ENCODE assay signal across 13 cellular contexts in the genomic region with DNA sequence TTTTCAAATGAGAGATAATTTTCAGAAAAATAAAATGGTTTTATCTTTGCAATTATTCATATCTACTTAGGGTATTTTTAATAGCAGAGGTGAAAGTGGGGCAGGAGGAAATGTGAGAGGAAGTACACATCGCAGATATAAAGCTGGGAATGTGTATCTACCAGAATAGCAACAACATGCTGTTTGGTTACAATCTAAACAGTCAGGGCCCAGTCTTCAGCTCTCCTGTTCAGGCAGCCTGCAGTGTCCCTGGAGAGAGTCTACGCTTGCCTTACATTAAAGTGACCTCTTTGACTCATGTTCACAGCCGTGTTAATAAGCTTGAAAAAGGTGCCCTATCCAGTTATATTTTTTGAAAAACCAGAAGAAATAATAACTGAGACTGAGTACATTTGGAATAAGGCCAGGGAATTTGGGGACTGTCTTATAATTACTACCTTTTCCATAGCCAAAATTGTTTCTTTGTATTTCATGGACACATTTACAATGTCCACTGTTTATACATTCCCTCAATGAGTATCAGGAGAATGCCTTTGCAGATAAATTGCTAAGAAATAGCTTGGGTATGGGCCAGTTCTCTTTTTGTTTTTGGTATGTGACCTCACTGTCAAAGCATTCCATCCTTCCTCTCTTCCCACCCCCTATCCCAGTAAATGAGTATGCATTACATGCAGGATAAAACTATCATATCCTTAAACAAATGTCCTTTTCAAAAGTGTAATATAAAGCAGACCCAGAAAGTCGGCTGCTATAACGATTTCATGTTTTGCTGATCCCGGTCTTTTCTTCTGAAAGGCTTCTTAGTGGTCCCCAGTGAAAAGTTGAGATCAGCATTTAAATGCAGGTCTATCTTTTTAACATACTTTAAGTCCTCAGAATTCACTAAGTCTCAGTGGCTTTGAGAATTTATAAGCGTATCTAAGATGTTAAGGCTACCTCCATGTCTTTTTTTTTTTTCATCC.
A peak's percentile ranks its signal among the peaks of the same experiment; 100 is the strongest.
DNase-seq lines count a peak whose midpoint lies in the region; ATAC-seq and TF ChIP-seq lines count a peak whose summit lies in the region.
"Had no signal": no experiment of that assay in that cellular context is flagged by ENCODE, and none has a peak within 500 bp of the region (broad histone marks: within the 10 kb centered on the region; RNA-seq: fewer than 3 reads in every experiment).

No MANE protein-coding gene starts in this region.

- H3K36me3 ChIP-seq in endodermal cell (ENCODE audit: control insufficient read depth, insufficient read depth, low read length) (no peaks in the 10 kb centered on the region), MG63 (no peaks in the 10 kb centered on the region)

- no peaks in the 10 kb centered on the region for H3K9me3 ChIP-seq in endodermal cell (ENCODE audit: control insufficient read depth, low read length)
- no peaks in the 10 kb centered on the region for H3K9me3 ChIP-seq in MG63

- H3K27me3 ChIP-seq in endodermal cell (ENCODE audit: control insufficient read depth, insufficient read depth, low read length, poor library complexity, severe bottlenecking) (no peaks in the 10 kb centered on the region), MG63 (no peaks in the 10 kb centered on the region)

- peak overlapping the region; percentile 67 for H3K27ac ChIP-seq in endodermal cell (ENCODE audit: low read depth, low read length)

- WGBS in endodermal cell (ENCODE audit: insufficient coverage in 1 of 2, insufficient read length in 1 of 2), 2 experiments, result 55 to 71% methylated on average over 4 to 7 of the region's 7 CpGs

- H3K4me3 Mint-ChIP-seq in endodermal cell, result no peak overlapping the region
- no peak overlapping the region for H3K4me3 Mint-ChIP-seq in mesothelial cell of epicardium
- no peak overlapping the region for H3K4me3 Mint-ChIP-seq in activated T-cell treated with anti-CD3 and anti-CD28 coated beads, Interleukin-2, amount 50 U/mL, for 4 hours
- H3K4me3 Mint-ChIP-seq in activated T-helper 1 cell treated with anti-CD3 and anti-CD28 coated beads, Interleukin-12 subunit alpha, Interleukin-12 subunit beta, Interleukin-2, Interleukin-4 antibody, amounts not matched to agents 30 ng/mL and 10 ng/mL and 1 ng/mL, durations not matched to agents 14 hours and 24 hours and 36 hours, result no peak overlapping the region
- H3K4me3 Mint-ChIP-seq: activated naive CD8-positive, alpha-beta T cell treated with anti-CD3 and anti-CD28 coated beads, Interleukin-2, amount 50 U/mL, for 24 hours; stimulated activated naive CD8-positive, alpha-beta T cell treated with anti-CD3 and anti-CD28 coated beads, Interleukin-15, Interleukin-2, amounts not matched to agents 100 ng/mL and 50 ng/mL, for 24 hours had no signal

- H3K9ac ChIP-seq in endodermal cell (ENCODE audit: extremely low read depth, low read length, poor library complexity, severe bottlenecking), result no peak overlapping the region

- H3K9me3 Mint-ChIP-seq in endodermal cell (no peaks in the 10 kb centered on the region), mesothelial cell of epicardium (no peaks in the 10 kb centered on the region)
- H3K9me3 Mint-ChIP-seq in activated T-cell treated with anti-CD3 and anti-CD28 coated beads, Interleukin-2, amount 50 U/mL, for 4 hours, result no peaks in the 10 kb centered on the region
- no peaks in the 10 kb centered on the region for H3K9me3 Mint-ChIP-seq in activated T-helper 1 cell treated with anti-CD3 and anti-CD28 coated beads, Interleukin-12 subunit alpha, Interleukin-12 subunit beta, Interleukin-2, Interleukin-4 antibody, amounts not matched to agents 30 ng/mL and 10 ng/mL and 1 ng/mL, durations not matched to agents 14 hours and 24 hours and 36 hours
- H3K9me3 Mint-ChIP-seq: activated naive CD8-positive, alpha-beta T cell treated with anti-CD3 and anti-CD28 coated beads, Interleukin-2, amount 50 U/mL, for 24 hours; stimulated activated naive CD8-positive, alpha-beta T cell treated with anti-CD3 and anti-CD28 coated beads, Interleukin-15, Interleukin-2, amounts not matched to agents 100 ng/mL and 50 ng/mL, for 24 hours had no signal

- ATAC-seq in activated T-cell treated with anti-CD3 and anti-CD28 coated beads, Interleukin-2, amount 50 U/mL, for 4 hours, result no peak
- no peak for ATAC-seq in GM19452 (IDR thresholded peaks at IDR 0.05; ENCODE audit: unreplicated experiment)
- ATAC-seq: activated naive CD8-positive, alpha-beta T cell treated with anti-CD3 and anti-CD28 coated beads, Interleukin-2, amount 50 U/mL, for 24 hours had no signal

- no peak overlapping the region for H3K4me3 ChIP-seq in endodermal cell (ENCODE audit: low read length)
- no peak overlapping the region for H3K4me3 ChIP-seq in MG63

- DNase-seq in AG20443 (ENCODE audit: low spot score) (peak; percentile 14), LHCN-M2 (ENCODE audit: low read depth) (peak; percentile 70), endodermal cell (no peak), mesothelial cell of epicardium (ENCODE audit: low spot score in 2 of 2, unreplicated experiment in 2 of 2) (no peak), MG63 (no peak)
- no peak for DNase-seq in activated T-cell treated with anti-CD3 and anti-CD28 coated beads, Interleukin-2, amount 50 U/mL, for 4 hours
- no peak for DNase-seq in activated T-helper 1 cell treated with anti-CD3 and anti-CD28 coated beads, Interleukin-12 subunit alpha, Interleukin-12 subunit beta, Interleukin-2, Interleukin-4 antibody, amounts not matched to agents 30 ng/mL and 10 ng/mL and 1 ng/mL, durations not matched to agents 14 hours and 24 hours and 36 hours (ENCODE audit: low spot score)
- DNase-seq: activated naive CD8-positive, alpha-beta T cell treated with anti-CD3 and anti-CD28 coated beads, Interleukin-2, amount 50 U/mL, for 24 hours; DMS79; Kasumi-1; T-helper 9 cell had no signal

- intact Hi-C loops in activated T-helper 1 cell treated with anti-CD3 and anti-CD28 coated beads, Interleukin-12 subunit alpha, Interleukin-12 subunit beta, Interleukin-2, Interleukin-4 antibody, amounts not matched to agents 30 ng/mL and 10 ng/mL and 1 ng/mL, durations not matched to agents 14 hours and 24 hours and 36 hours (cut with micrococcal nuclease), result no loop called here

- H3K27me3 Mint-ChIP-seq in endodermal cell (ENCODE audit: insufficient read depth) (no peaks in the 10 kb centered on the region), mesothelial cell of epicardium (ENCODE audit: low read depth) (no peaks in the 10 kb centered on the region)
- H3K27me3 Mint-ChIP-seq in activated T-cell treated with anti-CD3 and anti-CD28 coated beads, Interleukin-2, amount 50 U/mL, for 4 hours (ENCODE audit: low read depth), result no peaks in the 10 kb centered on the region
- H3K27me3 Mint-ChIP-seq in activated T-helper 1 cell treated with anti-CD3 and anti-CD28 coated beads, Interleukin-12 subunit alpha, Interleukin-12 subunit beta, Interleukin-2, Interleukin-4 antibody, amounts not matched to agents 30 ng/mL and 10 ng/mL and 1 ng/mL, durations not matched to agents 14 hours and 24 hours and 36 hours (ENCODE audit: insufficient read depth), result no peaks in the 10 kb centered on the region
- H3K27me3 Mint-ChIP-seq: activated naive CD8-positive, alpha-beta T cell treated with anti-CD3 and anti-CD28 coated beads, Interleukin-2, amount 50 U/mL, for 24 hours; stimulated activated naive CD8-positive, alpha-beta T cell treated with anti-CD3 and anti-CD28 coated beads, Interleukin-15, Interleukin-2, amounts not matched to agents 100 ng/mL and 50 ng/mL, for 24 hours had no signal

- H3K4me1 ChIP-seq in endodermal cell (ENCODE audit: control insufficient read depth, insufficient read depth, low read length), result no peaks in the 10 kb centered on the region

- peaks cover 12% of the 10 kb centered on the region for H3K4me1 Mint-ChIP-seq in endodermal cell
- peaks cover 35% of the 10 kb centered on the region for H3K4me1 Mint-ChIP-seq in mesothelial cell of epicardium
- H3K4me1 Mint-ChIP-seq in activated T-cell treated with anti-CD3 and anti-CD28 coated beads, Interleukin-2, amount 50 U/mL, for 4 hours (ENCODE audit: low read depth), result no peaks in the 10 kb centered on the region
- no peaks in the 10 kb centered on the region for H3K4me1 Mint-ChIP-seq in activated T-helper 1 cell treated with anti-CD3 and anti-CD28 coated beads, Interleukin-12 subunit alpha, Interleukin-12 subunit beta, Interleukin-2, Interleukin-4 antibody, amounts not matched to agents 30 ng/mL and 10 ng/mL and 1 ng/mL, durations not matched to agents 14 hours and 24 hours and 36 hours (ENCODE audit: low read depth)

- H3K36me3 Mint-ChIP-seq in endodermal cell (ENCODE audit: low read depth) (no peaks in the 10 kb centered on the region), mesothelial cell of epicardium (no peaks in the 10 kb centered on the region)
- no peaks in the 10 kb centered on the region for H3K36me3 Mint-ChIP-seq in activated T-cell treated with anti-CD3 and anti-CD28 coated beads, Interleukin-2, amount 50 U/mL, for 4 hours (ENCODE audit: insufficient read depth)
- no peaks in the 10 kb centered on the region for H3K36me3 Mint-ChIP-seq in activated T-helper 1 cell treated with anti-CD3 and anti-CD28 coated beads, Interleukin-12 subunit alpha, Interleukin-12 subunit beta, Interleukin-2, Interleukin-4 antibody, amounts not matched to agents 30 ng/mL and 10 ng/mL and 1 ng/mL, durations not matched to agents 14 hours and 24 hours and 36 hours (ENCODE audit: low read depth)

- H3K27ac Mint-ChIP-seq in endodermal cell, result no peak overlapping the region
- H3K27ac Mint-ChIP-seq in mesothelial cell of epicardium, result peak overlapping the region; percentile 70
- H3K27ac Mint-ChIP-seq in activated T-helper 1 cell treated with anti-CD3 and anti-CD28 coated beads, Interleukin-12 subunit alpha, Interleukin-12 subunit beta, Interleukin-2, Interleukin-4 antibody, amounts not matched to agents 30 ng/mL and 10 ng/mL and 1 ng/mL, durations not matched to agents 14 hours and 24 hours and 36 hours, result no peak overlapping the region
- H3K27ac Mint-ChIP-seq: activated naive CD8-positive, alpha-beta T cell treated with anti-CD3 and anti-CD28 coated beads, Interleukin-2, amount 50 U/mL, for 24 hours; stimulated activated naive CD8-positive, alpha-beta T cell treated with anti-CD3 and anti-CD28 coated beads, Interleukin-15, Interleukin-2, amounts not matched to agents 100 ng/mL and 50 ng/mL, for 24 hours had no signal

- no peak for TF ChIP-seq CTCF in endodermal cell (conservative IDR thresholded peaks at IDR 0.05)
- no peak for TF ChIP-seq CTCF in mesothelial cell of epicardium (IDR thresholded peaks at IDR 0.05; ENCODE audit: unreplicated experiment)

Comparison
In these comparisons a context has a peak if more than half of its experiments do, and no peak if none do; other contexts are left out.
1. DNase-seq: peak in AG20443 (single experiment) and LHCN-M2 (single experiment); none in endodermal cell (single experiment), mesothelial cell of epicardium (0 of 2), activated T-cell treated with anti-CD3 and anti-CD28 coated beads, Interleukin-2, amount 50 U/mL, for 4 hours (single experiment), activated T-helper 1 cell treated with anti-CD3 and anti-CD28 coated beads, Interleukin-12 subunit alpha, Interleukin-12 subunit beta, Interleukin-2, Interleukin-4 antibody, amounts not matched to agents 30 ng/mL and 10 ng/mL and 1 ng/mL, durations not matched to agents 14 hours and 24 hours and 36 hours (single experiment) and MG63 (single experiment).